In the genomic region with DNA sequence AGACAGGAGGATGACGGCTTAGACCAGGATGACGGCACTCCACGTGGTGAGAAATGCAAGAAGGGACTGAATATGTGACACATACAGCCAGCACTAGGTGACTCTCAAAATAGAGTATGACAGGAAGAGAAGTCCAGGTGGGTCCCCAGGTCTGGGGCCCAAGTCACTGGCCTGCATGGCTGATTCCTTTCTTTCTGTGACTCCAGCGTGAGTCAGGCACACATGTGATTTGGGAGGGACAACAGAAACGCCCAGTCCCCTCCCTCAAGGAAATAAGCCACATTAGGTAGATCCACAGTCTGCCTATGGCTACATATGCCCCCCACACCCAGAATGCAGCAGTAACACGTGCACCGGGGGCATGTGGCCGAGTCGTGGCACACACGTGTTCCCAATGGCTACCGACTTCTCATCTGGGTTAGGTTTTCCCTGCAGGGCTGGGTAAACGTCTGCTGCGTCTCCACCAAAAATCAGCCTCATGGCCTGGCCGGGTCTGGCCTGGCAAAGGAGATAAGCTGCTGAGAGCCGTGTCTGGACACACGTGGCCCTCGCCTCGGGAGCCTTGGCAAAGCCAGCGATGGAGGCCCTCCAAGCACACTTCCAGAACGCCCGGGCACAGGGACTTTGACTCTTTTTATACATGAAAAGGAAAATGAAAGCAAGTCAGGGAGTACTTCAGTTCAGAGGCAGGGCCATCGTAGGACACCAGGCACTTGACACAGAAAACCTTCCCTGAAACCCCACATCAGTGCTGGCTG, we compare ENCODE assay signal across 8 cellular contexts. TPM values are rescaled to one million over a fixed set of nuclear protein-coding genes. Genes with fewer than 3 reads are reported as not detected.
DNase-seq lines count a peak whose midpoint lies in the region; ATAC-seq, FAIRE-seq and TF ChIP-seq lines count a peak whose summit lies in the region.

No MANE protein-coding gene starts in this region.

- H3K27me3 Mint-ChIP-seq in endodermal cell (ENCODE audit: insufficient read depth): no peaks in the 10 kb centered on the region

- H3K4me1 Mint-ChIP-seq in endodermal cell: no peaks in the 10 kb centered on the region

- H3K36me3 Mint-ChIP-seq in endodermal cell (ENCODE audit: low read depth): no peaks in the 10 kb centered on the region

- H3K4me1 ChIP-seq in endodermal cell (ENCODE audit: control insufficient read depth, insufficient read depth, low read length) (no peaks in the 10 kb centered on the region), sigmoid colon (no peaks in the 10 kb centered on the region)

- no peak for DNase-seq in GM19239 (ENCODE audit: insufficient read length, low spot score)
- DNase-seq in endodermal cell: no peak
- DNase-seq in sigmoid colon: peak; percentile 67
- no peak for DNase-seq in CD1c-positive myeloid dendritic cell (ENCODE audit: extremely low spot score)
- DNase-seq in DMS114 treated with DMSO at 0.1 percent for 48 hours (lab: John Stamatoyannopoulos, UW; ENCODE audit: unreplicated experiment): no peak
- DNase-seq in WERI-Rb-1: no peak
- DNase-seq in GDM1 (lab: John Stamatoyannopoulos, UW): no peak

- intact Hi-C loops in sigmoid colon (cut with DNase I): no loop called here

- peak overlapping the region; percentile 22 for H3K27ac Mint-ChIP-seq in endodermal cell

- peak; percentile 37 for ATAC-seq in HG03565 (IDR thresholded peaks at IDR 0.05; ENCODE audit: unreplicated experiment)

- H3K4me3 ChIP-seq in endodermal cell (ENCODE audit: low read length) (no peak overlapping the region), sigmoid colon (peak overlapping the region in 1 of 4 donors; percentile 8), WERI-Rb-1 (ENCODE audit: low read depth, low read length) (no peak overlapping the region)

- no peak overlapping the region for H3K9ac ChIP-seq in endodermal cell (ENCODE audit: extremely low read depth, low read length, poor library complexity, severe bottlenecking)

- H3K27ac ChIP-seq in endodermal cell (ENCODE audit: low read depth, low read length): no peak overlapping the region
- no peak overlapping the region for H3K27ac ChIP-seq in sigmoid colon
- no peak overlapping the region for H3K27ac ChIP-seq in WERI-Rb-1

- no peaks in the 10 kb centered on the region for H3K9me3 Mint-ChIP-seq in endodermal cell

- H3K4me3 Mint-ChIP-seq in endodermal cell: no peak overlapping the region

- H3K36me3 ChIP-seq in endodermal cell (ENCODE audit: control insufficient read depth, insufficient read depth, low read length) (no peaks in the 10 kb centered on the region), sigmoid colon (no peaks in the 10 kb centered on the region), WERI-Rb-1 (peaks cover 19% of the 10 kb centered on the region)

- TF ChIP-seq CTCF in endodermal cell (conservative IDR thresholded peaks at IDR 0.05) (no peak), sigmoid colon (IDR thresholded peaks at IDR 0.05) (no peak), WERI-Rb-1 (IDR thresholded peaks at IDR 0.05; ENCODE audit: low read depth, low read length) (no peak)

- H3K9me3 ChIP-seq in endodermal cell (ENCODE audit: control insufficient read depth, low read length) (no peaks in the 10 kb centered on the region), sigmoid colon (no peaks in the 10 kb centered on the region), WERI-Rb-1 (ENCODE audit: severe bottlenecking) (no peaks in the 10 kb centered on the region)

- peak; percentile 53 for FAIRE-seq in GM19239 (lab: Jason Lieb, UNC)

- 91 to 94% methylated on average over 19 to 22 of the region's 22 CpGs for WGBS in endodermal cell (ENCODE audit: insufficient coverage in 1 of 2, insufficient read length in 1 of 2), 2 experiments
- 43 to 64% methylated on average over 22 of the region's 22 CpGs for WGBS in sigmoid colon, 2 donors

- no peaks in the 10 kb centered on the region for H3K27me3 ChIP-seq in endodermal cell (ENCODE audit: control insufficient read depth, insufficient read depth, low read length, poor library complexity, severe bottlenecking)
- H3K27me3 ChIP-seq in sigmoid colon: no peaks in the 10 kb centered on the region
- H3K27me3 ChIP-seq in WERI-Rb-1 (ENCODE audit: insufficient read depth, low read depth, severe bottlenecking): no peaks in the 10 kb centered on the region

- no peak for TF ChIP-seq POLR2A in sigmoid colon (IDR thresholded peaks at IDR 0.05)

- TF ChIP-seq EP300 in sigmoid colon (IDR thresholded peaks at IDR 0.05): no peak

RNA-seq across cellular contexts. Expression of gene SEL1L3, which starts 19.3 kb away (rescaled TPM):
- total RNA-seq in endodermal cell (10 to 100 TPM; 14.9 to 24.5 TPM), sigmoid colon (1 to 10 TPM; 3.5 to 8.1 (median 4.5) TPM)
- 17.4 TPM for polyA plus RNA-seq in endodermal cell (2013, experiment 1 of 2)
- 15.2 TPM for polyA plus RNA-seq in endodermal cell (2013, experiment 2 of 2)
- 10 to 100 TPM; 22.2 to 65.6 (median 26.1) TPM for polyA plus RNA-seq in sigmoid colon
